ENCODE assay signal across 8 cellular contexts in the genomic region with DNA sequence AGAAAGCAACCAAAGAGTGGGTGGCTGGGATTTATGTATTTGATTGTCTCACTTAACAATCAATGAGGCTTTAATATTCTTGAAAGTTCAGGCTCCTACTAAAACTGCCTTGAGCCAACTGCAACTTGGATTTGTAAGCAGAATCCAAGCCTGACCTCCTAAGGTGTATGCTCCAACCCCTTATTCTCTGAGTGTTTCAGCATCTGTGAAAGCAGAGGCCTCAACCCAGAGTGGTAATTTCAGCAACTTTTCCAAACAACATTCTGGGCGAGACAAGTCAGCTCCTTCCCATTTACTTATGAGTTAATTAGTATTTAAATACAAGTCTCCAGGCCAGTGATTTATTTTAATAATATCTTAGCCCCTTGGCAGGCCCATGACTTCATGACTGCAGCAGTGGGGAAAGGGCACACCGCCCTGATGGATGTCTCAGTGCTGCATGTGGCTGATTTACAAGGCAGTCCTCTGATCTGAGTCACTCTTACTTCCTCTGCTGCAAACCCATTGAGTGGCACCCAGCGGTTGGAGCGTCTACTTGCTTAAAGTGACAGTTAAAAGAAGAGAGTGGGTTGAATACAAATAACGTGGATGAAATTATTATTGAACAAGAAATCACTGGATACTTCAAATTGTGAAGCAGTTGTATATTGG.
DNase-seq lines count a peak whose midpoint lies in the region; ATAC-seq and TF ChIP-seq lines count a peak whose summit lies in the region.

No MANE protein-coding gene starts in this region.

- ATAC-seq in HG03460 (IDR thresholded peaks at IDR 0.05; ENCODE audit: unreplicated experiment) (no peak), HG03196 (IDR thresholded peaks at IDR 0.05; ENCODE audit: unreplicated experiment) (no peak)

- DNase-seq in COLO829 (ENCODE audit: low spot score) (peak; percentile 90), HCEC 1CT (peak; percentile 85), glomerular endothelial cell (ENCODE audit: extremely low read depth, low read depth, low spot score) (peak; percentile 18), NCI-H187 treated with DMSO at 0.1 percent for 48 hours (lab: John Stamatoyannopoulos, UW) (no peak), medulla oblongata (ENCODE audit: extremely low spot score) (no peak)

TF ChIP-seq in PFSK-1, 5 proteins besides CTCF, POLR2A, EP300 and RAD21:
- TF ChIP-seq POLR2AphosphoS5 (IDR thresholded peaks at IDR 0.05; ENCODE audit: low read depth, low read length) (no peak), TAF1 (IDR thresholded peaks at IDR 0.05; ENCODE audit: borderline replicate concordance, insufficient read depth, low read length) (no peak), SIN3A (IDR thresholded peaks at IDR 0.05; ENCODE audit: borderline replicate concordance, insufficient read depth, low read length) (no peak), FOXP2 (optimal IDR thresholded peaks at IDR 0.05; ENCODE audit: borderline replicate concordance, extremely low read depth, extremely low read length, insufficient read depth) (peak; percentile 17)
- TF ChIP-seq, protein P1, sequence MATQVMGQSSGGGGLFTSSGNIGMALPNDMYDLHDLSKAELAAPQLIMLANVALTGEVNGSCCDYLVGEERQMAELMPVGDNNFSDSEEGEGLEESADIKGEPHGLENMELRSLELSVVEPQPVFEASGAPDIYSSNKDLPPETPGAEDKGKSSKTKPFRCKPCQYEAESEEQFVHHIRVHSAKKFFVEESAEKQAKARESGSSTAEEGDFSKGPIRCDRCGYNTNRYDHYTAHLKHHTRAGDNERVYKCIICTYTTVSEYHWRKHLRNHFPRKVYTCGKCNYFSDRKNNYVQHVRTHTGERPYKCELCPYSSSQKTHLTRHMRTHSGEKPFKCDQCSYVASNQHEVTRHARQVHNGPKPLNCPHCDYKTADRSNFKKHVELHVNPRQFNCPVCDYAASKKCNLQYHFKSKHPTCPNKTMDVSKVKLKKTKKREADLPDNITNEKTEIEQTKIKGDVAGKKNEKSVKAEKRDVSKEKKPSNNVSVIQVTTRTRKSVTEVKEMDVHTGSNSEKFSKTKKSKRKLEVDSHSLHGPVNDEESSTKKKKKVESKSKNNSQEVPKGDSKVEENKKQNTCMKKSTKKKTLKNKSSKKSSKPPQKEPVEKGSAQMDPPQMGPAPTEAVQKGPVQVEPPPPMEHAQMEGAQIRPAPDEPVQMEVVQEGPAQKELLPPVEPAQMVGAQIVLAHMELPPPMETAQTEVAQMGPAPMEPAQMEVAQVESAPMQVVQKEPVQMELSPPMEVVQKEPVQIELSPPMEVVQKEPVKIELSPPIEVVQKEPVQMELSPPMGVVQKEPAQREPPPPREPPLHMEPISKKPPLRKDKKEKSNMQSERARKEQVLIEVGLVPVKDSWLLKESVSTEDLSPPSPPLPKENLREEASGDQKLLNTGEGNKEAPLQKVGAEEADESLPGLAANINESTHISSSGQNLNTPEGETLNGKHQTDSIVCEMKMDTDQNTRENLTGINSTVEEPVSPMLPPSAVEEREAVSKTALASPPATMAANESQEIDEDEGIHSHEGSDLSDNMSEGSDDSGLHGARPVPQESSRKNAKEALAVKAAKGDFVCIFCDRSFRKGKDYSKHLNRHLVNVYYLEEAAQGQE (IDR thresholded peaks at IDR 0.05; ENCODE audit: insufficient read depth in 1 of 2, low read depth in 2 of 2, low read length in 2 of 2): 0 out of 4 replicates have a peak, but pooled peaks of 1 of the 2 experiments have one; percentile 28

Comparison
In these comparisons a context has a peak if more than half of its experiments do, and no peak if none do; other contexts are left out.
1. DNase-seq: peak in COLO829 (single experiment), HCEC 1CT (single experiment) and glomerular endothelial cell (single experiment); none in NCI-H187 treated with DMSO at 0.1 percent for 48 hours (single experiment) and medulla oblongata (single experiment).